In genomic region chr22:39090426-39091064, GRCh38 we compare ENCODE assay signal across 1 cellular context.
TF ChIP-seq lines count a peak whose summit lies in the region.

No MANE protein-coding gene starts in this region.

TF ChIP-seq in H1, 55 proteins besides CTCF, POLR2A, EP300 and RAD21 (continued from another document):
- TF ChIP-seq NANOG (IDR thresholded peaks at IDR 0.05; ENCODE audit: insufficient read depth, low read depth, low read length, poor library complexity, severe bottlenecking) (no peak), SP2 (IDR thresholded peaks at IDR 0.05; ENCODE audit: low read length) (no peak), ATF2 (IDR thresholded peaks at IDR 0.05; ENCODE audit: low read length) (no peak), RNF2 (IDR thresholded peaks at IDR 0.05; ENCODE audit: borderline replicate concordance, low read depth, low read length, missing control alignments, poor library complexity, severe bottlenecking) (no peak), TAF7 (optimal IDR thresholded peaks at IDR 0.05; ENCODE audit: borderline replicate concordance, low read depth, low read length) (no peak), PHF8 (conservative IDR thresholded peaks at IDR 0.05; ENCODE audit: low read depth, low read length) (no peak), RFX5 (IDR thresholded peaks at IDR 0.05; ENCODE audit: borderline replicate concordance, low read depth, low read length) (no peak), CHD1 (IDR thresholded peaks at IDR 0.05; ENCODE audit: low read depth, low read length) (no peak), SP4 (IDR thresholded peaks at IDR 0.05; ENCODE audit: low read length) (no peak), TCF12 (IDR thresholded peaks at IDR 0.05; ENCODE audit: low read depth, low read length) (no peak)
